19 cellular contexts compared by ENCODE assay signal in genomic region chr3:198028718-198029117, GRCh38.
DNase-seq lines count a peak whose midpoint lies in the region; TF ChIP-seq lines count a peak whose summit lies in the region.
"Had no signal": no experiment of that assay in that cellular context is flagged by ENCODE, and none has a peak within 500 bp of the region (broad histone marks: within the 10 kb centered on the region; RNA-seq: fewer than 3 reads in every experiment).

No MANE protein-coding gene starts in this region.

- no peaks in the 10 kb centered on the region for H3K4me1 Mint-ChIP-seq in activated CD4-positive, alpha-beta T cell treated with anti-CD3 and anti-CD28 coated beads, Interleukin-2, amount 10 ng/mL, durations not matched to agents 7 days and 5 days
- H3K4me1 Mint-ChIP-seq in immature natural killer cell, result peaks cover 0 to 3% of the 10 kb centered on the region in 2 donors
- H3K4me1 Mint-ChIP-seq: memory B cell had no signal

- peak; percentile 44 for DNase-seq in AG04449 (ENCODE audit: low read depth, low spot score)
- peak; percentile 12 for DNase-seq in astrocyte of the cerebellum (ENCODE audit: low read depth)
- peak; percentile 62 for DNase-seq in fibroblast of the aortic adventitia (ENCODE audit: low read depth)
- no peak for DNase-seq in A172 (ENCODE audit: low spot score)
- DNase-seq in COLO829 (ENCODE audit: low spot score), result no peak
- no peak for DNase-seq in activated CD4-positive, alpha-beta T cell treated with anti-CD3 and anti-CD28 coated beads, Interleukin-2, amount 10 ng/mL, durations not matched to agents 7 days and 5 days
- no peak for DNase-seq in immature natural killer cell
- DNase-seq: activated CD4-positive, alpha-beta T cell treated with anti-CD3 and anti-CD28 coated beads, Interleukin-2, amount 50 U/mL, for 1 hour; activated naive CD4-positive, alpha-beta T cell treated with anti-CD3 and anti-CD28 coated beads, Interleukin-2, amount 50 U/mL, for 16 hours; central memory CD4-positive, alpha-beta T cell; COR-L47; glutamatergic neuron; islet precursor cell; NCI-H510A; PC-9; retina had no signal

- H3K4me3 ChIP-seq in AG04449 (ENCODE audit: low read depth, low read length), result no peak overlapping the region
- H3K4me3 ChIP-seq in HEK293 (ENCODE audit: low read depth, low read length), result no peak overlapping the region
- no peak overlapping the region for H3K4me3 ChIP-seq in astrocyte of the cerebellum (ENCODE audit: low read depth, low read length)
- H3K4me3 ChIP-seq in fibroblast of the aortic adventitia (ENCODE audit: low read depth, low read length), result no peak overlapping the region
- H3K4me3 ChIP-seq: PC-9 had no signal

- CTCF ChIA-PET in AG04449 (lab: Yijun Ruan, JAX), result no interaction called here
- CTCF ChIA-PET in HEK293 (lab: Yijun Ruan, JAX), result no interaction called here
- CTCF ChIA-PET in activated CD4-positive, alpha-beta T cell treated with anti-CD3 and anti-CD28 coated beads, Interleukin-2, amount 10 ng/mL, durations not matched to agents 7 days and 5 days (lab: Charles Lee), result no interaction called here

- H3K9me3 Mint-ChIP-seq in activated CD4-positive, alpha-beta T cell treated with anti-CD3 and anti-CD28 coated beads, Interleukin-2, amount 10 ng/mL, durations not matched to agents 7 days and 5 days, result no peaks in the 10 kb centered on the region
- no peaks in the 10 kb centered on the region for H3K9me3 Mint-ChIP-seq in immature natural killer cell
- H3K9me3 Mint-ChIP-seq: memory B cell, neural crest cell had no signal

- TF ChIP-seq CTCF in AG04449 (IDR thresholded peaks at IDR 0.05; ENCODE audit: insufficient read depth, low read length, missing control alignments), result no peak
- no peak for TF ChIP-seq CTCF in HEK293 (tag by site-specific recombination; IDR thresholded peaks at IDR 0.05)
- no peak for TF ChIP-seq CTCF in astrocyte of the cerebellum (IDR thresholded peaks at IDR 0.05; ENCODE audit: low read depth, low read length, missing control alignments)
- TF ChIP-seq CTCF in fibroblast of the aortic adventitia (IDR thresholded peaks at IDR 0.05; ENCODE audit: insufficient read depth, low read length), result no peak

- in situ Hi-C loops in astrocyte of the cerebellum (cut with HindIII; ENCODE audit: low sequenced_read_pairs), result no loop called here

- H3K36me3 ChIP-seq in HEK293 (ENCODE audit: control insufficient read depth in 2 of 2, insufficient read depth in 1 of 2, low read length in 2 of 2), result no peaks in the 10 kb centered on the region

- no peaks in the 10 kb centered on the region; the same call in 1 of the 2 replicates for H3K4me1 ChIP-seq in HEK293 (ENCODE audit: control insufficient read depth, insufficient read depth, low read length)

- no peak overlapping the region for H3K4me3 Mint-ChIP-seq in activated CD4-positive, alpha-beta T cell treated with anti-CD3 and anti-CD28 coated beads, Interleukin-2, amount 10 ng/mL, durations not matched to agents 7 days and 5 days
- H3K4me3 Mint-ChIP-seq in immature natural killer cell, result no peak overlapping the region
- H3K4me3 Mint-ChIP-seq: memory B cell, neural crest cell had no signal

- H3K27me3 Mint-ChIP-seq in activated CD4-positive, alpha-beta T cell treated with anti-CD3 and anti-CD28 coated beads, Interleukin-2, amount 10 ng/mL, durations not matched to agents 7 days and 5 days, result no peaks in the 10 kb centered on the region
- H3K27me3 Mint-ChIP-seq in immature natural killer cell (ENCODE audit: low read depth in 3 of 3), result peaks cover 0 to 2% (median 0%) of the 10 kb centered on the region in 3 donors
- H3K27me3 Mint-ChIP-seq: memory B cell had no signal

- no peaks in the 10 kb centered on the region for H3K9me3 ChIP-seq in HEK293 (ENCODE audit: control insufficient read depth, insufficient read depth, low read depth, low read length)

- H3K27ac ChIP-seq in HEK293 (ENCODE audit: extremely low read depth, low read depth, low read length), result no peak overlapping the region
- H3K27ac ChIP-seq: PC-9 had no signal

- H3K27ac Mint-ChIP-seq in activated CD4-positive, alpha-beta T cell treated with anti-CD3 and anti-CD28 coated beads, Interleukin-2, amount 10 ng/mL, durations not matched to agents 7 days and 5 days, result no peak overlapping the region
- no peak overlapping the region for H3K27ac Mint-ChIP-seq in immature natural killer cell
- H3K27ac Mint-ChIP-seq: memory B cell had no signal

- no peaks in the 10 kb centered on the region for H3K36me3 Mint-ChIP-seq in activated CD4-positive, alpha-beta T cell treated with anti-CD3 and anti-CD28 coated beads, Interleukin-2, amount 10 ng/mL, durations not matched to agents 7 days and 5 days (ENCODE audit: low read depth)
- peaks cover 3 to 11% (median 9%) of the 10 kb centered on the region in 3 donors for H3K36me3 Mint-ChIP-seq in immature natural killer cell

- POLR2A ChIA-PET in AG04449 (lab: Yijun Ruan, JAX) (no interaction called here), HEK293 (lab: Yijun Ruan, JAX) (no interaction called here)
- POLR2A ChIA-PET in activated CD4-positive, alpha-beta T cell treated with anti-CD3 and anti-CD28 coated beads, Interleukin-2, amount 10 ng/mL, durations not matched to agents 7 days and 5 days (lab: Charles Lee), result no interaction called here

TF ChIP-seq in HEK293, 187 proteins besides CTCF, POLR2A, EP300 and RAD21:
- no peak for TF ChIP-seq GLI4 (tag by site-specific recombination; IDR thresholded peaks at IDR 0.05)
- no peak for TF ChIP-seq ZNF169 (tag by site-specific recombination; IDR thresholded peaks at IDR 0.05)
- TF ChIP-seq ZNF747 (tag by site-specific recombination; IDR thresholded peaks at IDR 0.05), result no peak
- peak; percentile 69 for TF ChIP-seq PRDM6 (tag by site-specific recombination; IDR thresholded peaks at IDR 0.05)
- TF ChIP-seq ZNF302 (tag by site-specific recombination; IDR thresholded peaks at IDR 0.05; ENCODE audit: low read depth), result no peak
- no peak for TF ChIP-seq ZNF10 (tag by site-specific recombination; IDR thresholded peaks at IDR 0.05)

Comparison
In these comparisons a context has a peak if more than half of its experiments do, and no peak if none do; other contexts are left out.
1. DNase-seq: peak in AG04449 (single experiment), astrocyte of the cerebellum (single experiment) and fibroblast of the aortic adventitia (single experiment); none in A172 (single experiment), COLO829 (single experiment), activated CD4-positive, alpha-beta T cell treated with anti-CD3 and anti-CD28 coated beads, Interleukin-2, amount 10 ng/mL, durations not matched to agents 7 days and 5 days (single experiment) and immature natural killer cell (0 of 3).